In the genomic region with DNA sequence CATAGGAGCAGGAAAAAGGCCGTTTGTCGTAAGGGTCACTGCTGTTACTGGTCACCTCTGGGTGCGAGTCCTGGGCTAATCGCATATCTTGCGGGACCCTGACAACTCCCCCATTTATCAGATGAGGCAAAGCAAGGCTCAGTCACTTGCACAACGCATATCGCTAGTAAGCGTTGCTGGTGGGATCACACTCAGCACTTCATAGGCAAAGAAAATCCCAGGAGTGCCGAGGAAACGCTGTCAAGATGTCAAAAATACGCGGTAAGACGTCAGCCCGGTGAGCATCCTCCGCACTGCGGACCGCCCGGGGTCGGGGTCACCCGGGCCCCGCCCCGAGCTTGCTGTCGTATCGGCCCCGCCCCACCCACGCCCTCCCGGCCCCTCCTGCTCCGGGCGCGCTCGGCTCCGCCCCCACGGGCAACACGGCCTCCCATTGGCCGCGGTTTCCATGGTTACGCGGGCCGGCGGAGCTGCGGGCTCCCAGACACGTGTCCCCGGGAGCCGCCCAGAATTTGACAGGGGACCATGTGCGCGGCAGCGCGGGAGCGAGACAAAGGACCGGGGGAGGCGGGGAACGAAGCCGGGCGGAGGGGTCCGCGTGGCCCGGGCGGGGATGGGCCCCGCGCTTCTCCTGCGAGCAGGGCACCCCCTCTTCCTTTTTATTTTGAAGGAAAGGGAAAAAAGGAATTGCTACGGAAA, we compare ENCODE assay signal across 9 cellular contexts.
A peak's percentile ranks its signal among the peaks of the same experiment; 100 is the strongest.
DNase-seq lines count a peak whose midpoint lies in the region; ATAC-seq and TF ChIP-seq lines count a peak whose summit lies in the region.
"Had no signal": no experiment of that assay in that cellular context is flagged by ENCODE, and none has a peak within 500 bp of the region (broad histone marks: within the 10 kb centered on the region; RNA-seq: fewer than 3 reads in every experiment).

No MANE protein-coding gene starts in this region.

- H3K27me3 ChIP-seq in lower lobe of right lung (ENCODE audit: low read depth) = peaks cover 42% of the 10 kb centered on the region

- intact Hi-C loops in lower lobe of right lung (cut with DNase I) = no loop called here

- H3K36me3 ChIP-seq in lower lobe of right lung = no peaks in the 10 kb centered on the region

- no peaks in the 10 kb centered on the region for H3K9me3 ChIP-seq in lower lobe of right lung

- peaks cover 26% of the 10 kb centered on the region for H3K4me1 Mint-ChIP-seq in activated CD8-positive, alpha-beta memory T cell treated with anti-CD3 and anti-CD28 coated beads, Interleukin-2, amount 10 ng/mL, durations not matched to agents 7 days and 5 days

- H3K4me1 ChIP-seq in lower lobe of right lung = peaks cover 14% of the 10 kb centered on the region

- H3K36me3 Mint-ChIP-seq in activated CD8-positive, alpha-beta memory T cell treated with anti-CD3 and anti-CD28 coated beads, Interleukin-2, amount 10 ng/mL, durations not matched to agents 7 days and 5 days = no peaks in the 10 kb centered on the region

- peak; percentile 96 for ATAC-seq in activated CD8-positive, alpha-beta memory T cell treated with anti-CD3 and anti-CD28 coated beads, Interleukin-2, amount 10 ng/mL, durations not matched to agents 7 days and 5 days
- peak; percentile 89 to 93 for ATAC-seq in lower lobe of right lung
- ATAC-seq in GM19463 (IDR thresholded peaks at IDR 0.05; ENCODE audit: unreplicated experiment) = no peak

- H3K4me3 Mint-ChIP-seq in activated CD8-positive, alpha-beta memory T cell treated with anti-CD3 and anti-CD28 coated beads, Interleukin-2, amount 10 ng/mL, durations not matched to agents 7 days and 5 days = peak overlapping the region; percentile 52

- H3K27me3 Mint-ChIP-seq in activated CD8-positive, alpha-beta memory T cell treated with anti-CD3 and anti-CD28 coated beads, Interleukin-2, amount 10 ng/mL, durations not matched to agents 7 days and 5 days = peaks cover 66% of the 10 kb centered on the region

- H3K27ac Mint-ChIP-seq in activated CD8-positive, alpha-beta memory T cell treated with anti-CD3 and anti-CD28 coated beads, Interleukin-2, amount 10 ng/mL, durations not matched to agents 7 days and 5 days = no peak overlapping the region

- peak; percentile 27 for DNase-seq in NCI-H1436 (lab: John Stamatoyannopoulos, UW)
- no peak for DNase-seq in NCI-H1436 treated with DMSO at 0.1 percent for 48 hours (lab: John Stamatoyannopoulos, UW)
- DNase-seq in NCI-H226 = peak; percentile 89
- DNase-seq in activated CD8-positive, alpha-beta memory T cell treated with anti-CD3 and anti-CD28 coated beads, Interleukin-2, amount 10 ng/mL, durations not matched to agents 7 days and 5 days = peak; percentile 93
- peak; percentile 83 for DNase-seq in effector CD4-positive, alpha-beta T cell
- DNase-seq in lower lobe of right lung = peak; percentile 92
- peak; percentile 88 to 89 for DNase-seq in stimulated activated CD4-positive, alpha-beta T cell treated with anti-CD3 and anti-CD28 coated beads, Interleukin-4, amount 100 ng/mL, for 48 hours (ENCODE audit: low read depth in 2 of 2)

- H3K4me3 ChIP-seq in lower lobe of right lung = peak overlapping the region; percentile 41

- TF ChIP-seq CTCF in lower lobe of right lung (IDR thresholded peaks at IDR 0.05) = no peak

- CTCF ChIA-PET in activated CD8-positive, alpha-beta memory T cell treated with anti-CD3 and anti-CD28 coated beads, Interleukin-2, amount 10 ng/mL, durations not matched to agents 7 days and 5 days (lab: Charles Lee) = interaction anchor here (1.1 to 2.0 kb wide), 2 partner anchors 10 to 83 kb away, joined by 3 to 6 read pairs; no protein-coding TSS in a partner anchor

- no peak overlapping the region for H3K27ac ChIP-seq in lower lobe of right lung
- H3K27ac ChIP-seq: 22Rv1 had no signal

- H3K9me3 Mint-ChIP-seq in activated CD8-positive, alpha-beta memory T cell treated with anti-CD3 and anti-CD28 coated beads, Interleukin-2, amount 10 ng/mL, durations not matched to agents 7 days and 5 days (ENCODE audit: low read depth) = no peaks in the 10 kb centered on the region
